Comparison of ENCODE assay signal across 10 cellular contexts in the genomic region with DNA sequence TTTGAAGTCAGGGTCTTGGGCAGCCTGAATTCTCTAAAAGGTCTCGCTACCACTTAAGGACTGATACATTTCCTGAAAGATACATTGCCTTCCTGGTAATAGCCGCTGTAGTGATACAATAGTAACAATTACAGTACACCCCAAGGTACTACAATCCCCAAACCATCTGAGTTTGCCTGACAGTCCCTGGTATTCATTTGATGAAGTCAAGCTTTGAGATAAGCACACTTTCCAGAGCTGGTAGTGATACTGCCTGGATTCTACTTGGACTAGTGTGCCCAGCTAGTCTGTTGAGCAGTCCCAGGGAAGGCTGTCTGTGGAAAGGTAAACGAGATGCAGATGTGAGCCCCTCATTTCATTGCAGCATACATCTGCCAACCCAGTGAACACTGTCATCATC. TPM values are rescaled to one million over a fixed set of nuclear protein-coding genes. Genes with fewer than 3 reads are reported as not detected.
DNase-seq lines count a peak whose midpoint lies in the region; ATAC-seq and TF ChIP-seq lines count a peak whose summit lies in the region.
"Had no signal": no experiment of that assay in that cellular context is flagged by ENCODE, and none has a peak within 500 bp of the region (broad histone marks: within the 10 kb centered on the region; RNA-seq: fewer than 3 reads in every experiment).

No MANE protein-coding gene starts in this region.

- H3K4me3 ChIP-seq in adipocyte (ENCODE audit: low read length) (peak overlapping the region; percentile 9), testis (no peak overlapping the region)
- H3K4me3 ChIP-seq: tibial artery had no signal

- TF ChIP-seq CTCF in testis (IDR thresholded peaks at IDR 0.05), result no peak

- ATAC-seq in activated CD4-positive, CD25-positive, alpha-beta regulatory T cell treated with anti-CD3 and anti-CD28 coated beads, Interleukin-2, amount 50 U/mL, for 24 hours, result peak; percentile 1 to 3
- ATAC-seq in HG03060 (IDR thresholded peaks at IDR 0.05; ENCODE audit: low read depth, unreplicated experiment), result peak; percentile 10
- peak; percentile 50 for ATAC-seq in stimulated activated effector memory CD8-positive, alpha-beta T cell treated with anti-CD3 and anti-CD28 coated beads, Interleukin-12 subunit alpha, Interleukin-12 subunit beta, amount 100 ng/mL, for 72 hours

- no peak overlapping the region for H3K27ac ChIP-seq in testis
- H3K27ac ChIP-seq: tibial artery had no signal

- TF ChIP-seq POLR2A in testis (IDR thresholded peaks at IDR 0.05), result no peak

- WGBS in testis, 2 donors, result 59 to 67% methylated on average over 3 of the region's 3 CpGs

- H3K4me1 ChIP-seq in adipocyte (ENCODE audit: control insufficient read depth, insufficient read depth, low read length) (peaks cover 84% of the 10 kb centered on the region), testis (peaks cover 14% of the 10 kb centered on the region)

- H3K27me3 ChIP-seq in adipocyte (replicated peaks; ENCODE audit: control insufficient read depth, insufficient read depth, low read length), result no peaks in the 10 kb centered on the region
- no peaks in the 10 kb centered on the region for H3K27me3 ChIP-seq in testis
- H3K27me3 ChIP-seq: tibial artery had no signal

- H3K9me3 Mint-ChIP-seq in stimulated activated effector memory CD8-positive, alpha-beta T cell treated with anti-CD3 and anti-CD28 coated beads, Interleukin-12 subunit alpha, Interleukin-12 subunit beta, amount 100 ng/mL, for 72 hours, result no peaks in the 10 kb centered on the region

- H3K9ac ChIP-seq in adipocyte (ENCODE audit: low read length), result peak overlapping the region; percentile 57

- H3K9me3 ChIP-seq in adipocyte (ENCODE audit: control insufficient read depth, low read length), result no peaks in the 10 kb centered on the region
- no peaks in the 10 kb centered on the region for H3K9me3 ChIP-seq in testis
- H3K9me3 ChIP-seq: tibial artery had no signal

- H3K27ac Mint-ChIP-seq in stimulated activated effector memory CD8-positive, alpha-beta T cell treated with anti-CD3 and anti-CD28 coated beads, Interleukin-12 subunit alpha, Interleukin-12 subunit beta, amount 100 ng/mL, for 72 hours, result peak overlapping the region; percentile 46

- peaks cover 57% of the 10 kb centered on the region for H3K4me1 Mint-ChIP-seq in stimulated activated effector memory CD8-positive, alpha-beta T cell treated with anti-CD3 and anti-CD28 coated beads, Interleukin-12 subunit alpha, Interleukin-12 subunit beta, amount 100 ng/mL, for 72 hours

- intact Hi-C loops in testis (cut with DNase I; ENCODE audit: low total_unique reads), result no loop called here

- H3K4me3 Mint-ChIP-seq in stimulated activated effector memory CD8-positive, alpha-beta T cell treated with anti-CD3 and anti-CD28 coated beads, Interleukin-12 subunit alpha, Interleukin-12 subunit beta, amount 100 ng/mL, for 72 hours, result peak overlapping the region; percentile 46

- no peak for DNase-seq in activated CD4-positive, CD25-positive, alpha-beta regulatory T cell (lab: John Stamatoyannopoulos, UW)
- DNase-seq in adipocyte (ENCODE audit: low read depth) (peak; percentile 40), SHP77 (lab: John Stamatoyannopoulos, UW) (no peak), testis (no peak)
- no peak for DNase-seq in stimulated activated effector memory CD8-positive, alpha-beta T cell treated with anti-CD3 and anti-CD28 coated beads, Interleukin-12 subunit alpha, Interleukin-12 subunit beta, amount 100 ng/mL, for 72 hours (ENCODE audit: low spot score in 2 of 2)
- DNase-seq in activated CD8-positive, alpha-beta memory T cell treated with anti-CD3 and anti-CD28 coated beads for 24 hours, result no peak
- DNase-seq: activated CD4-positive, alpha-beta T cell treated with anti-CD3 and anti-CD28 coated beads for 1 hour; tibial artery had no signal

- no peaks in the 10 kb centered on the region for H3K36me3 Mint-ChIP-seq in stimulated activated effector memory CD8-positive, alpha-beta T cell treated with anti-CD3 and anti-CD28 coated beads, Interleukin-12 subunit alpha, Interleukin-12 subunit beta, amount 100 ng/mL, for 72 hours

- H3K36me3 ChIP-seq in adipocyte (ENCODE audit: control insufficient read depth, insufficient read depth, low read length, severe bottlenecking) (no peaks in the 10 kb centered on the region), testis (ENCODE audit: low read depth, missing control alignments) (no peaks in the 10 kb centered on the region)
- H3K36me3 ChIP-seq: tibial artery had no signal

RNA-seq across cellular contexts. Expression of gene ITGB6, which starts 24.4 kb away (rescaled TPM):
- total RNA-seq in testis, result under 1 TPM; 0.12 to 0.79 TPM
- polyA plus RNA-seq in testis (ENCODE audit: insufficient read depth, low read depth, low replicate concordance), result 0.18 TPM
